Comparison of ENCODE assay signal across 11 cellular contexts in the genomic region with DNA sequence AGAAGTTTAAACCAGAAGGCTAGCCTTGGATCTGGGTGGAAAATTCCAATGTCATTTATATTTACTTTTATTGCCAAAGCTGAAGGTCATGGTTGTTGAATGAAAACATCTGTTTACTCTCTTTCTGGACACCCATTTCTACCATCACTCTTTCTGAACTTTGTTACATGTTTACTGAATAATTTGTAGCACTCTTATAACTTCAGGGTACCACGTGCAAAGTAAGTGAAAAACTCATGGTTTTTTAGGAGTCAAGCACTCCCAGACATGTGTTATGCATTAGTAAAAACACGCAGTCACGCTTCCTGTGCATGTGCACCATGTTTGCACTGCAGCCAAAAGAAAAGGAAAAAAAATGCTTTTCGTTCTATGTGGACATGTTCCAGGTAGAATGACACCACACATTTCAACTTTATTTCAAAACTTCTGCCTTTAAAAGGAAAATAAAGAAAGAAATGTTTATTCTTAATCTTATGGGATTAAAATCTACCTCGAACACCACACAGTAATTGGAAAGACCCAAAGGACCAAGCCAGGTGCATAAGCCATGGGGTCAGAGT. TPM values are rescaled to one million over a fixed set of nuclear protein-coding genes. Genes with fewer than 3 reads are reported as not detected.
A peak's percentile ranks its signal among the peaks of the same experiment; 100 is the strongest.
DNase-seq lines count a peak whose midpoint lies in the region; ATAC-seq and TF ChIP-seq lines count a peak whose summit lies in the region.
"Had no signal": no experiment of that assay in that cellular context is flagged by ENCODE, and none has a peak within 500 bp of the region (broad histone marks: within the 10 kb centered on the region; RNA-seq: fewer than 3 reads in every experiment).

No MANE protein-coding gene starts in this region.

- H3K27ac ChIP-seq in fibroblast of lung (ENCODE audit: insufficient read depth, low read length) (peak overlapping the region; percentile 94), upper lobe of right lung (peak overlapping the region; percentile 65)

- H3K4me3 ChIP-seq in fibroblast of lung (replicated peaks in 1 of 4; ENCODE audit: control extremely low read depth in 1 of 4, insufficient read depth in 1 of 4, low read depth in 3 of 4, low read length in 4 of 4) = no peak overlapping the region
- no peak overlapping the region for H3K4me3 ChIP-seq in upper lobe of right lung
- H3K4me3 ChIP-seq: dorsolateral prefrontal cortex had no signal

- TF ChIP-seq CTCF in fibroblast of lung (conservative IDR thresholded peaks at IDR 0.05 in 1 of 2, IDR thresholded peaks at IDR 0.05 in 1 of 2; ENCODE audit: low read depth in 1 of 2, low read length in 2 of 2) = no peak
- TF ChIP-seq CTCF in upper lobe of right lung (IDR thresholded peaks at IDR 0.05) = no peak

- H3K4me1 ChIP-seq in fibroblast of lung (ENCODE audit: control insufficient read depth, extremely low read depth, insufficient read depth, low read length) = peaks cover 14% of the 10 kb centered on the region
- H3K4me1 ChIP-seq in upper lobe of right lung = no peaks in the 10 kb centered on the region

- no peaks in the 10 kb centered on the region for H3K79me2 ChIP-seq in fibroblast of lung (ENCODE audit: control insufficient read depth, insufficient read depth, low read length)

- no peak overlapping the region for H3K4me3 Mint-ChIP-seq in activated T-cell treated with anti-CD3 and anti-CD28 coated beads, Interleukin-2, amount 50 U/mL, for 72 hours
- H3K4me3 Mint-ChIP-seq: immature natural killer cell had no signal

- no peaks in the 10 kb centered on the region for H3K36me3 ChIP-seq in fibroblast of lung (ENCODE audit: control insufficient read depth, insufficient read depth, low read length)
- no peaks in the 10 kb centered on the region for H3K36me3 ChIP-seq in upper lobe of right lung

- no peak overlapping the region for H3K27ac Mint-ChIP-seq in activated T-cell treated with anti-CD3 and anti-CD28 coated beads, Interleukin-2, amount 50 U/mL, for 72 hours
- H3K27ac Mint-ChIP-seq: immature natural killer cell, progenitor cell of endocrine pancreas had no signal

- no peaks in the 10 kb centered on the region for H3K4me1 Mint-ChIP-seq in activated T-cell treated with anti-CD3 and anti-CD28 coated beads, Interleukin-2, amount 50 U/mL, for 72 hours (ENCODE audit: low read depth)

- no peak overlapping the region for H2AFZ ChIP-seq in fibroblast of lung (ENCODE audit: low read length)

- H3K27me3 ChIP-seq in fibroblast of lung (ENCODE audit: control insufficient read depth, insufficient read depth, low read length) (no peaks in the 10 kb centered on the region), upper lobe of right lung (no peaks in the 10 kb centered on the region)
- H3K27me3 ChIP-seq: dorsolateral prefrontal cortex had no signal

- DNase-seq in RPMI7951 (ENCODE audit: low read depth) (peak; percentile 93), fibroblast of lung (ENCODE audit: low read depth in 2 of 2) (peak; percentile 61 to 99), mucosa of gallbladder (ENCODE audit: low spot score) (peak; percentile 40), upper lobe of right lung (no peak), NCI-H2081 (lab: John Stamatoyannopoulos, UW) (no peak)
- no peak for DNase-seq in activated T-cell treated with anti-CD3 and anti-CD28 coated beads, Interleukin-2, amount 50 U/mL, for 72 hours
- DNase-seq: DMS 273 treated with DMSO at 0.1 percent for 48 hours, dorsolateral prefrontal cortex, immature natural killer cell had no signal

- no peaks in the 10 kb centered on the region for H4K20me1 ChIP-seq in fibroblast of lung (ENCODE audit: control insufficient read depth, extremely low read depth, insufficient read depth, low read length)

- H3K9me3 ChIP-seq in fibroblast of lung (ENCODE audit: control insufficient read depth, insufficient read depth, low read depth, low read length) = no peaks in the 10 kb centered on the region
- no peaks in the 10 kb centered on the region for H3K9me3 ChIP-seq in upper lobe of right lung

- peaks cover 29% of the 10 kb centered on the region for H3K27me3 Mint-ChIP-seq in activated T-cell treated with anti-CD3 and anti-CD28 coated beads, Interleukin-2, amount 50 U/mL, for 72 hours (ENCODE audit: low read depth)
- H3K27me3 Mint-ChIP-seq: progenitor cell of endocrine pancreas had no signal

- ATAC-seq in upper lobe of right lung (peak; percentile 74), GM19395 (IDR thresholded peaks at IDR 0.05; ENCODE audit: unreplicated experiment) (no peak)
- ATAC-seq in activated T-cell treated with anti-CD3 and anti-CD28 coated beads, Interleukin-2, amount 50 U/mL, for 72 hours (replicated peaks in 1 of 2) = no peak

- intact Hi-C loops in upper lobe of right lung (cut with DNase I) = no loop called here

- no peak overlapping the region for H3K4me2 ChIP-seq in fibroblast of lung (ENCODE audit: extremely low read depth, insufficient read depth, low read length)

- H3K9ac ChIP-seq in fibroblast of lung (ENCODE audit: insufficient read depth, low read length) = no peak overlapping the region

- H3K36me3 Mint-ChIP-seq in activated T-cell treated with anti-CD3 and anti-CD28 coated beads, Interleukin-2, amount 50 U/mL, for 72 hours (ENCODE audit: insufficient read depth in 2 of 2) = no peaks in the 10 kb centered on the region
- H3K36me3 Mint-ChIP-seq: immature natural killer cell had no signal

- no peaks in the 10 kb centered on the region for H3K9me3 Mint-ChIP-seq in activated T-cell treated with anti-CD3 and anti-CD28 coated beads, Interleukin-2, amount 50 U/mL, for 72 hours

RNA-seq across cellular contexts. Expression of a gene that starts 31.4 kb away (rescaled TPM):
- total RNA-seq in RPMI7951 (2014; rRNA removed; shearing (Covaris generic)) = 0.29 and 0.48 TPM in 2 replicates
- total RNA-seq in fibroblast of lung (0.77 and 0.83 TPM in 2 replicates), mucosa of gallbladder (41.6 TPM), upper lobe of right lung (6.8 TPM)
- polyA plus RNA-seq in fibroblast of lung = 0.35 and 1.2 TPM in 2 replicates
- 0.30 and 0.99 TPM in 2 replicates for polyA plus RNA-seq in fibroblast of lung (2012)
- polyA minus RNA-seq in fibroblast of lung (ENCODE audit: low replicate concordance) = 3.6 TPM in 1 of 2 replicates, not detected in the other
- not detected for total RNA-seq in activated T-cell treated with anti-CD3 and anti-CD28 coated beads, Interleukin-2, amount 50 U/mL, for 72 hours
- polyA plus RNA-seq: immature natural killer cell had no signal

RNA-seq across cellular contexts. Expression of a gene that starts 51.2 kb away (rescaled TPM):
- total RNA-seq in RPMI7951 (2014; rRNA removed; shearing (Covaris generic)) = not detected in 2 replicates
- total RNA-seq in fibroblast of lung (0.17 TPM in 1 of 2 replicates, not detected in the other), mucosa of gallbladder (not detected), upper lobe of right lung (not detected)
- not detected in 2 replicates for polyA plus RNA-seq in fibroblast of lung
- not detected in 2 replicates for polyA plus RNA-seq in fibroblast of lung (2012)
- polyA minus RNA-seq in fibroblast of lung (ENCODE audit: low replicate concordance) = not detected in 2 replicates
- total RNA-seq in activated T-cell treated with anti-CD3 and anti-CD28 coated beads, Interleukin-2, amount 50 U/mL, for 72 hours = not detected
- total RNA-seq: dorsolateral prefrontal cortex, progenitor cell of endocrine pancreas had no signal
- polyA plus RNA-seq: immature natural killer cell had no signal

Comparison
In these comparisons a context has a peak if more than half of its experiments do, and no peak if none do; other contexts are left out.
1. DNase-seq: peak in RPMI7951 (single experiment), fibroblast of lung (2 of 2) and mucosa of gallbladder (single experiment); none in upper lobe of right lung (single experiment), NCI-H2081 (0 of 2) and activated T-cell treated with anti-CD3 and anti-CD28 coated beads, Interleukin-2, amount 50 U/mL, for 72 hours (0 of 2).